Comparison of ENCODE assay signal across 9 cellular contexts in the genomic region with DNA sequence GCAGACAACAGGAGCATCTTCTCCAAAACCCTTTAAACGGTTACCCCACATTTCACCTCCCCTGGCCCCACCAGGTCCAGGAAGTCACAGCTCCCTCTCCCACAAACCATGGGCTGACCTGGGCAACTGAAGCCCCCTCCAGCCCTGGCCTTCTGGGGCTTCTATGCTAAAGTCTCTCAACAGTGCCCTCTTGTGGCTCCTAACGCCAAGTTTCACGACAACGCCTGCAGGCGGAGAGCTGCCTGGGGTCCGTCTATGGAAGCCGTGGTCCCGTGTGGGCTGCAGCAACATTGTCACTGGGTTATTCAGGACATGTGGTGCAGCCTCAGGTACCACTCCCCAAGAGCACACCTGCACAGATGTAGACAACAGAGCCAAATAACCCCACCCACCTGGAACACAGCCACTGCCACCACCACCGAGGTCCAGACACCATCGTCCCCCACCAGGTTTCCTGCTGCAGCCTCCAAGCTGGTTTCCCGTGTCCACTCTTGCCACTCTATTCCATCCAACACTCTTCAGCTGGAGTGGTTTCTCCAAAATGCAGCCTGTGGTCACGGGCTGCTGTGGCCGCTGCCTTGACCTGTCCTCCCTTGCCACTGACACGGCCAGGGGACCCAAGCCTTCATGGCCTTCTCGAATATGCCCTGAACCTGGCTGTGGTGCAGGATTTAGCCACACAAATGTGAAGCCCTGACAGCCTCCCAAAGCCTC. TPM values are rescaled to one million over a fixed set of nuclear protein-coding genes. Genes with fewer than 3 reads are reported as not detected.
DNase-seq lines count a peak whose midpoint lies in the region; ATAC-seq and TF ChIP-seq lines count a peak whose summit lies in the region.
"Had no signal": no experiment of that assay in that cellular context is flagged by ENCODE, and none has a peak within 500 bp of the region (broad histone marks: within the 10 kb centered on the region; RNA-seq: fewer than 3 reads in every experiment).

No MANE protein-coding gene starts in this region.

- ATAC-seq in activated T-cell treated with anti-CD3 and anti-CD28 coated beads, Interleukin-2, amount 50 U/mL, for 72 hours (replicated peaks in 1 of 2) = peak in 1 of 2 donors; percentile 46
- ATAC-seq in left ventricle myocardium superior (peak; percentile 58), GM21717 (IDR thresholded peaks at IDR 0.05; ENCODE audit: unreplicated experiment) (no peak)

- TF ChIP-seq CTCF in DOHH2 (IDR thresholded peaks at IDR 0.05; ENCODE audit: low read depth, low read length, poor library complexity, severe bottlenecking) (peak; percentile 81), MM.1S (IDR thresholded peaks at IDR 0.05; ENCODE audit: low read length) (peak; percentile 27)

- H3F3A ChIP-seq in DOHH2 (ENCODE audit: control insufficient read depth, insufficient read depth) (no peaks in the 10 kb centered on the region), MM.1S (ENCODE audit: insufficient read depth, low read length) (no peaks in the 10 kb centered on the region)

- H3K27ac ChIP-seq in DOHH2 (ENCODE audit: low read depth, low read length) (no peak overlapping the region), MM.1S (ENCODE audit: low read length) (no peak overlapping the region)

- no peaks in the 10 kb centered on the region for H4K20me1 ChIP-seq in DOHH2 (ENCODE audit: control insufficient read depth, insufficient read depth, low read depth, low read length)
- H4K20me1 ChIP-seq in MM.1S (ENCODE audit: insufficient read depth, low read length) = no peaks in the 10 kb centered on the region

- H2AFZ ChIP-seq in MM.1S (ENCODE audit: low read length) = no peak overlapping the region

- DNase-seq in MM.1S = no peak
- DNase-seq in activated T-cell treated with anti-CD3 and anti-CD28 coated beads, Interleukin-2, amount 50 U/mL, for 72 hours = peak; percentile 45 to 57
- no peak for DNase-seq in left ventricle myocardium superior
- peak; percentile 47 to 49 for DNase-seq in stimulated activated CD4-positive, alpha-beta T cell treated with anti-CD3 and anti-CD28 coated beads, Interleukin-2, amount 100 ng/mL, for 24 hours
- DNase-seq in RKO (ENCODE audit: low spot score) = no peak
- no peak for DNase-seq in stimulated activated naive CD4-positive, alpha-beta T cell treated with Interleukin-2 at 50 U/mL for 16 hours (lab: John Stamatoyannopoulos, UW)

- H3K4me2 ChIP-seq in DOHH2 (ENCODE audit: low read length) = no peak overlapping the region
- no peak overlapping the region for H3K4me2 ChIP-seq in MM.1S (ENCODE audit: low read depth, low read length)

- H3K4me1 Mint-ChIP-seq in activated T-cell treated with anti-CD3 and anti-CD28 coated beads, Interleukin-2, amount 50 U/mL, for 72 hours (ENCODE audit: low read depth) = peaks cover 4% of the 10 kb centered on the region

- no peaks in the 10 kb centered on the region for H3K79me2 ChIP-seq in DOHH2 (ENCODE audit: control insufficient read depth, low read length)
- no peaks in the 10 kb centered on the region for H3K79me2 ChIP-seq in MM.1S (ENCODE audit: low read length)

- no peak overlapping the region for H3K27ac Mint-ChIP-seq in activated T-cell treated with anti-CD3 and anti-CD28 coated beads, Interleukin-2, amount 50 U/mL, for 72 hours
- H3K27ac Mint-ChIP-seq: IgD-negative memory B cell had no signal

- H3K27me3 ChIP-seq in DOHH2 (ENCODE audit: control insufficient read depth, low read length) (no peaks in the 10 kb centered on the region), MM.1S (replicated peaks; ENCODE audit: insufficient read depth, low read length) (no peaks in the 10 kb centered on the region)

- no peaks in the 10 kb centered on the region for H3K9me3 ChIP-seq in DOHH2 (ENCODE audit: control insufficient read depth, insufficient read depth, low read length)
- no peaks in the 10 kb centered on the region for H3K9me3 ChIP-seq in MM.1S (replicated peaks; ENCODE audit: insufficient read depth, low read length)

- no peak overlapping the region for H3K9ac ChIP-seq in MM.1S (ENCODE audit: low read length)

- peaks cover 1 to 2% of the 10 kb centered on the region in 2 donors for H3K36me3 Mint-ChIP-seq in activated T-cell treated with anti-CD3 and anti-CD28 coated beads, Interleukin-2, amount 50 U/mL, for 72 hours (ENCODE audit: insufficient read depth in 2 of 2)

- H3K9me2 ChIP-seq in DOHH2 (replicated peaks; ENCODE audit: control insufficient read depth, low read length) (no peaks in the 10 kb centered on the region), MM.1S (replicated peaks; ENCODE audit: insufficient read depth, low read length) (no peaks in the 10 kb centered on the region)

- no peaks in the 10 kb centered on the region for H3K27me3 Mint-ChIP-seq in activated T-cell treated with anti-CD3 and anti-CD28 coated beads, Interleukin-2, amount 50 U/mL, for 72 hours (ENCODE audit: low read depth)
- H3K27me3 Mint-ChIP-seq: IgD-negative memory B cell had no signal

- H3K4me3 Mint-ChIP-seq in activated T-cell treated with anti-CD3 and anti-CD28 coated beads, Interleukin-2, amount 50 U/mL, for 72 hours = no peak overlapping the region
- H3K4me3 Mint-ChIP-seq: IgD-negative memory B cell had no signal

- intact Hi-C loops in left ventricle myocardium superior (cut with micrococcal nuclease) = no loop called here

- no peaks in the 10 kb centered on the region; the same call in 1 of the 2 replicates for H3K36me3 ChIP-seq in DOHH2 (ENCODE audit: control insufficient read depth, low read length)
- H3K36me3 ChIP-seq in MM.1S (replicated peaks; ENCODE audit: insufficient read depth, low read length) = no peaks in the 10 kb centered on the region

- peaks cover 26% of the 10 kb centered on the region for H3K4me1 ChIP-seq in DOHH2 (ENCODE audit: control insufficient read depth, low read length)
- H3K4me1 ChIP-seq in MM.1S (ENCODE audit: low read length) = no peaks in the 10 kb centered on the region

- H3K4me3 ChIP-seq in DOHH2 (ENCODE audit: low read length) (no peak overlapping the region), MM.1S (ENCODE audit: low read length) (no peak overlapping the region)

- H3K9me3 Mint-ChIP-seq in activated T-cell treated with anti-CD3 and anti-CD28 coated beads, Interleukin-2, amount 50 U/mL, for 72 hours = no peaks in the 10 kb centered on the region
- H3K9me3 Mint-ChIP-seq: IgD-negative memory B cell had no signal

RNA-seq across cellular contexts. Expression of gene C16orf95, which starts 19.1 kb away (rescaled TPM):
- total RNA-seq in activated T-cell treated with anti-CD3 and anti-CD28 coated beads, Interleukin-2, amount 50 U/mL, for 72 hours = 10 to 100 TPM; 15.1 to 17.8 TPM
- 2.6 TPM for total RNA-seq in left ventricle myocardium superior

Comparison
In these comparisons a context has a peak if more than half of its experiments do, and no peak if none do; other contexts are left out.
1. DNase-seq: peak in activated T-cell treated with anti-CD3 and anti-CD28 coated beads, Interleukin-2, amount 50 U/mL, for 72 hours (2 of 2) and stimulated activated CD4-positive, alpha-beta T cell treated with anti-CD3 and anti-CD28 coated beads, Interleukin-2, amount 100 ng/mL, for 24 hours (2 of 2); none in MM.1S (single experiment), left ventricle myocardium superior (single experiment), RKO (single experiment) and stimulated activated naive CD4-positive, alpha-beta T cell treated with Interleukin-2 at 50 U/mL for 16 hours (single experiment).